In the genomic region with DNA sequence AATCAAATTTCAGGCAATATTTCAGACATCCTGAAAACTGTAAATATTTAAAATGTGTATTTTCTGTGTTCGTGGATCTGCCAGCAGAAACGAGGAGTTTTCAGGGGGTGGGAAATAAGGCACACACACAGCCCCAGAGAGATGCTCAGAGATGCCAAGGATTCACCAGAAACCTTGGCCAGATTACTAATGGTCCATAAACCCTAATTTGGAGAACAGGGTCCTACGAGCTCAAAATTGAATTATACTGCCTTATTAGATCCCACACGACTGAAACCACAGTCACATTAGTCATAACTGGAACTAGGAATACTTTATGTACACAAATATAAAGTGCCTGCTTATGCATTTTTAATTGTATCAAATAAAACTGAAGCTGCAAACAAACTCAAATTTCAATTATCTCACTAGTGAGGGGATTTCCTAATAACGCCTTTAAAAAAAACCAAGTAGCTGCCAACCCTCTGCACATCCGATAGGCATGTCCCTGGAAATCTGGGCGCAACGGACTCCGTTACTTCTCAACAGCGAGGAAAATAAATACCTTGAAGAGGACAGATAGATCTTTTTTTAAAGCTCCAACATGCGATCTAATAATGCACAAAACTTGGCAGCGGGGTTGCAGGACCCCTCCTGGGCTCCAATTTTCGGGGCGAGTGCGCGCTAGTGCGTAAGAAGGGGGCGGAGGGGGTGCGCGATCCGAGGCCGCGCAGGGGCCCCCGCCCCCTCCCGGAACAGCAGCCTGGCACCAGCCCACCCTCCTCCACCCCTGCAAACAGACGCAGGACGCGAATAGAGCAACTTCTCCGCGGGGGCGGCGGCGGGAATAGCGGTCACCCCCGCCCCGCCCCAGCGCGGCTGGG, we compare ENCODE assay signal across 8 cellular contexts. TPM values are rescaled to one million over a fixed set of nuclear protein-coding genes. Genes with fewer than 3 reads are reported as not detected.
A peak's percentile ranks its signal among the peaks of the same experiment; 100 is the strongest.
DNase-seq lines count a peak whose midpoint lies in the region; ATAC-seq and TF ChIP-seq lines count a peak whose summit lies in the region.

No MANE protein-coding gene starts in this region.

- H3K9me3 ChIP-seq in PC-9 (ENCODE audit: insufficient read depth, low read depth) = no peaks in the 10 kb centered on the region
- H3K9me3 ChIP-seq in heart right ventricle = no peaks in the 10 kb centered on the region

- H3K9me3 Mint-ChIP-seq in progenitor cell of endocrine pancreas (ENCODE audit: low read depth) = no peaks in the 10 kb centered on the region

- H4K20me1 ChIP-seq in PC-9 (ENCODE audit: insufficient read depth) = peaks cover 45% of the 10 kb centered on the region

- no peaks in the 10 kb centered on the region for H3K9me2 ChIP-seq in PC-9 (ENCODE audit: insufficient read depth)

- H3K36me3 Mint-ChIP-seq in progenitor cell of endocrine pancreas (ENCODE audit: insufficient read depth) = no peaks in the 10 kb centered on the region

- no peaks in the 10 kb centered on the region for H3K36me3 ChIP-seq in PC-9 (ENCODE audit: low read depth)
- no peaks in the 10 kb centered on the region for H3K36me3 ChIP-seq in heart right ventricle

- H3K4me1 Mint-ChIP-seq in progenitor cell of endocrine pancreas (ENCODE audit: low read depth) = peaks cover 40% of the 10 kb centered on the region

- CTCF ChIA-PET in PC-9 (lab: Charles Lee) = interaction anchor here (0.7 kb wide), 1 partner anchor 277 kb away, joined by 10 read pairs; a partner anchor contains a TSS

- H3K27ac ChIP-seq in PC-9 = no peak overlapping the region
- peak overlapping the region; percentile 61 to 95 (median 83) for H3K27ac ChIP-seq in heart right ventricle

- peak overlapping the region; percentile 78 for H2AFZ ChIP-seq in PC-9

- 3 to 4% methylated on average over 38 of the region's 38 CpGs for WGBS in heart right ventricle, 2 donors

- POLR2A ChIA-PET in PC-9 (lab: Charles Lee; ENCODE audit: unreplicated experiment) = interaction anchor here (0.7 to 0.8 kb wide), 2 partner anchors 16 to 17 kb away, joined by 3 to 4 read pairs; no protein-coding TSS in a partner anchor

- no peaks in the 10 kb centered on the region; the same call in 1 of the 2 replicates for H3K27me3 ChIP-seq in PC-9 (ENCODE audit: insufficient read depth, low read depth)
- H3K27me3 ChIP-seq in heart right ventricle = no peaks in the 10 kb centered on the region

- BruUV-seq in PC-9 (replicated peaks; lab: Mats Ljungman, UMichigan) = no TSS peak

- intact Hi-C loops in PC-9 (cut with micrococcal nuclease; ENCODE audit: unreplicated experiment) = no loop called here
- intact Hi-C loops in heart right ventricle (cut with DNase I) = loop anchor here in 6 of 10 donors (5.0 to 10.0 kb wide), 7 partner anchors 45 to 272 kb away; a partner anchor contains a TSS

- no peaks in the 10 kb centered on the region for H3F3A ChIP-seq in PC-9 (ENCODE audit: insufficient read depth, low read depth)

- H3K27ac Mint-ChIP-seq in progenitor cell of endocrine pancreas = peak overlapping the region; percentile 82

- ATAC-seq in HG03045 (IDR thresholded peaks at IDR 0.05; ENCODE audit: unreplicated experiment) (peak; percentile 3), heart right ventricle (peak in 4 of 8 donors; percentile 15 to 30 (median 20))

- DNase-seq in NCI-H510A (lab: John Stamatoyannopoulos, UW) (peak; percentile 4), NCI-H510A treated with DMSO at 0.1 percent for 48 hours (lab: John Stamatoyannopoulos, UW) (no peak), PC-9 (peak in 1 of 2 experiments; percentile 23), heart right ventricle (peak; percentile 37 to 54), progenitor cell of endocrine pancreas (ENCODE audit: low spot score, unreplicated experiment) (peak; percentile 15), inferior parietal cortex (ENCODE audit: extremely low spot score) (no peak)
- DNase-seq in activated gamma-delta T cell treated with anti-CD3 and anti-CD28 coated beads, Interleukin-2, amount 50 U/mL, for 16 hours (ENCODE audit: low read depth) = peak; percentile 19

- peak overlapping the region; percentile 85 for H3K4me2 ChIP-seq in PC-9

- H3K79me2 ChIP-seq in PC-9 (ENCODE audit: low read depth) = peaks cover 51% of the 10 kb centered on the region

- H3K4me3 Mint-ChIP-seq in progenitor cell of endocrine pancreas (ENCODE audit: low read depth) = peak overlapping the region; percentile 92

- no peak for TF ChIP-seq CTCF in PC-9 (conservative IDR thresholded peaks at IDR 0.05)
- no peak for TF ChIP-seq CTCF in heart right ventricle (IDR thresholded peaks at IDR 0.05)
- TF ChIP-seq CTCF in progenitor cell of endocrine pancreas (IDR thresholded peaks at IDR 0.05; ENCODE audit: unreplicated experiment) = no peak

- H3K4me1 ChIP-seq in PC-9 (replicated peaks; ENCODE audit: insufficient read depth) = peaks cover 19% of the 10 kb centered on the region
- H3K4me1 ChIP-seq in heart right ventricle = peaks cover 0 to 59% (median 37%) of the 10 kb centered on the region in 9 donors

- no peaks in the 10 kb centered on the region for H3K27me3 Mint-ChIP-seq in progenitor cell of endocrine pancreas

- H3K4me3 ChIP-seq in PC-9 = peak overlapping the region; percentile 94
- H3K4me3 ChIP-seq in heart right ventricle = peak overlapping the region; percentile 40 to 94 (median 76)

RNA-seq across cellular contexts. Expression of a gene that starts 0.9 kb away (rescaled TPM):
- total RNA-seq in PC-9 (2021) (48.6 and 51.1 TPM in 2 replicates), heart right ventricle (10 to 100 TPM; 27.1 to 52.9 (median 41.0) TPM), progenitor cell of endocrine pancreas (114 and 124 TPM in 2 replicates)
- 10 to 100 TPM in 1 of 2 donors, 1 to 10 TPM in 1; 3.0 to 29.0 TPM for polyA plus RNA-seq in heart right ventricle

Comparison
In these comparisons a context has a peak if more than half of its experiments do, and no peak if none do; other contexts are left out.
1. DNase-seq: peak in NCI-H510A (single experiment), activated gamma-delta T cell treated with anti-CD3 and anti-CD28 coated beads, Interleukin-2, amount 50 U/mL, for 16 hours (single experiment), heart right ventricle (2 of 2) and progenitor cell of endocrine pancreas (single experiment); none in NCI-H510A treated with DMSO at 0.1 percent for 48 hours (single experiment) and inferior parietal cortex (single experiment).